ENCODE assay signal across 10 cellular contexts in the genomic region with DNA sequence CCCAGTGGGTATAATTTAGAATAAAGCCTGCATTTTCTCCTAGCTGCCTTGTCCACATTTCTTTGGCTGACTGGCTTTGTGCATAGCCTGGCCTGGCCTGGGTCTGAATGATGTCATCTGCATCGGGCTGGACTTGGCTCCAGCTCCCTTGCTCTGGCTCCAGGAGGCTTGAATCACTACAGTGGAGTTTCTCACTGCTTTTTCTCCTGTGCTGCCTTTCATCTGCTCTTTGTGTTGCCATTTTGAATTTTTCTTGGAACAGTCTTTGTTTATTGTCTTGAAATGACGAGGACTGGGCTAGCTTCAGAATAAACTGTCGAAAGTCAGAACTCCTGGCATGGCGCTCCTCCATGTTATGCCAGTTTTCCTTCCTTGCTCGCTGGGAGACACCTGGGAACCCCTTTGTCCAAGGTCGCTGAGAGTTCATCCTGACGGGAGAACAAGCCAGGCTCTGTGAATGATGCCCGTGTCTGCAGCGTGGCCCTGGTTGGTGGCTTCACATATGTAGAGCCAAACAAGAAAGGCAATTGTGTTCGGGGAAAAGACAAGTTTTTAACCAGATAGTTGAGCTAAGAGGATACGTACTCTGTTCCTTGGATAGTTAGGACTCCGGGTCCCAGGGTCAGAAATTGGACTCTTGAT.
A peak's percentile ranks its signal among the peaks of the same experiment; 100 is the strongest.
DNase-seq lines count a peak whose midpoint lies in the region; ATAC-seq and TF ChIP-seq lines count a peak whose summit lies in the region.
"Had no signal": no experiment of that assay in that cellular context is flagged by ENCODE, and none has a peak within 500 bp of the region (broad histone marks: within the 10 kb centered on the region; RNA-seq: fewer than 3 reads in every experiment).

No MANE protein-coding gene starts in this region.

- intact Hi-C loops in body of pancreas (cut with DNase I) (no loop called here), left ventricle myocardium superior (cut with micrococcal nuclease) (no loop called here), psoas muscle (cut with DNase I) (no loop called here)

- no peaks in the 10 kb centered on the region for H3K27me3 ChIP-seq in body of pancreas
- H3K27me3 ChIP-seq in psoas muscle (ENCODE audit: insufficient read depth in 3 of 3, low read length in 2 of 3): peaks cover 0 to 2% (median 0%) of the 10 kb centered on the region in 3 donors

- H3K27ac ChIP-seq in body of pancreas: no peak overlapping the region
- H3K27ac ChIP-seq in psoas muscle: no peak overlapping the region

- peak; percentile 74 for ATAC-seq in body of pancreas
- peak; percentile 99 for ATAC-seq in left ventricle myocardium superior
- ATAC-seq in psoas muscle: peak in 3 of 4 donors; percentile 54 to 77 (median 59)
- no peak for ATAC-seq in HG03520 (IDR thresholded peaks at IDR 0.05; ENCODE audit: unreplicated experiment)
- ATAC-seq in HG03097 (IDR thresholded peaks at IDR 0.05; ENCODE audit: low FRiP score, unreplicated experiment): no peak
- no peak for ATAC-seq in GM18505 (IDR thresholded peaks at IDR 0.05; ENCODE audit: unreplicated experiment)

- H3K4me3 ChIP-seq in body of pancreas (no peak overlapping the region), psoas muscle (no peak overlapping the region)

- no peak for TF ChIP-seq POLR2A in body of pancreas (IDR thresholded peaks at IDR 0.05)
- no peak for TF ChIP-seq POLR2A in GM18505 (IDR thresholded peaks at IDR 0.05; ENCODE audit: borderline replicate concordance, extremely low read depth, insufficient read depth, insufficient read length)

- no peaks in the 10 kb centered on the region for H3K9me3 ChIP-seq in body of pancreas
- H3K9me3 ChIP-seq in psoas muscle: peaks cover 19% of the 10 kb centered on the region

- H3K36me3 ChIP-seq in body of pancreas (replicated peaks in 1 of 2; ENCODE audit: insufficient read depth in 1 of 2, low read depth in 2 of 2): no peaks in the 10 kb centered on the region
- no peaks in the 10 kb centered on the region for H3K36me3 ChIP-seq in psoas muscle (ENCODE audit: insufficient read depth in 1 of 2, low read depth in 1 of 2)

- DNase-seq in Ammon's horn (ENCODE audit: low spot score) (peak; percentile 84), body of pancreas (peak; percentile 31 to 48 (median 38)), left ventricle myocardium superior (peak; percentile 79), psoas muscle (peak; percentile 61 to 80), AML-193 (lab: John Stamatoyannopoulos, UW) (no peak)
- DNase-seq: activated CD4-positive, alpha-beta T cell treated with anti-CD3 and anti-CD28 coated beads, Interleukin-2, amount 50 U/mL, for 4 hours; KBM-7 had no signal

- H3K4me1 ChIP-seq in body of pancreas: no peaks in the 10 kb centered on the region
- no peaks in the 10 kb centered on the region for H3K4me1 ChIP-seq in psoas muscle

- no peak for TF ChIP-seq CTCF in body of pancreas (IDR thresholded peaks at IDR 0.05)
- TF ChIP-seq CTCF in psoas muscle (IDR thresholded peaks at IDR 0.05): no peak

- WGBS in body of pancreas, 2 donors: 85% methylated on average over 12 of the region's 12 CpGs
- WGBS in psoas muscle, 3 donors: 32 to 48% (median 35%) methylated on average over 12 of the region's 12 CpGs

Comparison
In these comparisons a context has a peak if more than half of its experiments do, and no peak if none do; other contexts are left out.
1. DNase-seq: peak in Ammon's horn (single experiment), body of pancreas (4 of 4), left ventricle myocardium superior (single experiment) and psoas muscle (2 of 2); none in AML-193 (0 of 2).
2. ATAC-seq: peak in body of pancreas (single experiment), left ventricle myocardium superior (single experiment) and psoas muscle (3 of 4); none in HG03520 (single experiment), HG03097 (single experiment) and GM18505 (single experiment).